1 cellular context compared by ENCODE assay signal in the genomic region with DNA sequence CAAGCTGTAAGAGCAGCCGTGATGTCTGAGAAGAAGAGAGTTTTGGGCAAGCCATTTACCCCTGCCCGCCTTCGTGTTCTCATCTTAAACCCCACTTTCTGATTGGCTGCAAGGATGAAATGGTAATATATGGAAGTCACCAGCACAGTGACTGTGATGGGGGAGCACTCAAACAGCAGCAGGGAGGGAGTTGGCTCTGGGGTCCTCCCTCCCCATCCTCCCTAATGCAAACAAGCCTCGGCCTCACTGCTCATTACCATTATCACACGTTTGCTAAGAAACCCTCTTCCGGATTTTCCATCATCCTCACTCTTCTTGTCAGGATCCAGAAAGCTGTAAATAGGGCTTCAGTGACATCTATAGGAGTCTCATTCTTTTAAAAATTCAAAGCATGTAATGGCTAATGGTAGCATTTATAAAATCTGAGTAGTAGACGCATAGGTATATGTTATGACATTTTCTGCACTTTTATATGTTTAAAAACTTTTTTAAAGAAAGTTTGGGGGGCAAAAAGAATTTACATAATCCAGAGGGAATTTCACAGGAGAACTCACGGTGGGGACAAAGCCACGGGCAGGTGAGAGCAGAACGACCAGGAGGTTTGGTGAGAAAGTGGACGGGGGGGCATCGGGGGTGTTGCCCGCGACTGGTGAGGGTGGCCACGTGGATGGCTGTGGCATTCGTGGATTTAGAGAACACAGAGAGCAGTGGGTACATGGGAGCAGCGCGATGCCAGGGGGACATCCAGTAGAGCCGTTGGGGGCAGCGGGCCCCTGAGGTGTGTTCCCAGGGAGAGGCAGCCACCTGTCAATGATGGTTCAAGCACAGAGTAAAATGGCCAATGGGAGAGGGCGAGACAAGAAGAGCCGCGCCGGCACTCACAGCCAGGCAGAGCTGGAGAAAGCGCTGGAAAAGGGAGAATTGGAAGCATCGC.
TF ChIP-seq lines count a peak whose summit lies in the region.

No MANE protein-coding gene starts in this region.

TF ChIP-seq in HepG2, 621 proteins besides CTCF, POLR2A, EP300 and RAD21 (continued from another document):
- TF ChIP-seq, protein P1, sequence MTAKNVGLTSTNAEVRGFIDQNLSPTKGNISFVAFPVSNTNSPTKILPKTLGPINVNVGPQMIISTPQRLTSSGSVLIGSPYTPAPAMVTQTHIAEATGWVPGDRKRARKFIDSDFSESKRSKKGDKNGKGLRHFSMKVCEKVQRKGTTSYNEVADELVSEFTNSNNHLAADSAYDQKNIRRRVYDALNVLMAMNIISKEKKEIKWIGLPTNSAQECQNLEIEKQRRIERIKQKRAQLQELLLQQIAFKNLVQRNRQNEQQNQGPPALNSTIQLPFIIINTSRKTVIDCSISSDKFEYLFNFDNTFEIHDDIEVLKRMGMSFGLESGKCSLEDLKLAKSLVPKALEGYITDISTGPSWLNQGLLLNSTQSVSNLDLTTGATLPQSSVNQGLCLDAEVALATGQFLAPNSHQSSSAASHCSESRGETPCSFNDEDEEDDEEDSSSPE (CRISPR knock-in tag; IDR thresholded peaks at IDR 0.05): no peak
